ENCODE assay signal across 8 cellular contexts in the genomic region with DNA sequence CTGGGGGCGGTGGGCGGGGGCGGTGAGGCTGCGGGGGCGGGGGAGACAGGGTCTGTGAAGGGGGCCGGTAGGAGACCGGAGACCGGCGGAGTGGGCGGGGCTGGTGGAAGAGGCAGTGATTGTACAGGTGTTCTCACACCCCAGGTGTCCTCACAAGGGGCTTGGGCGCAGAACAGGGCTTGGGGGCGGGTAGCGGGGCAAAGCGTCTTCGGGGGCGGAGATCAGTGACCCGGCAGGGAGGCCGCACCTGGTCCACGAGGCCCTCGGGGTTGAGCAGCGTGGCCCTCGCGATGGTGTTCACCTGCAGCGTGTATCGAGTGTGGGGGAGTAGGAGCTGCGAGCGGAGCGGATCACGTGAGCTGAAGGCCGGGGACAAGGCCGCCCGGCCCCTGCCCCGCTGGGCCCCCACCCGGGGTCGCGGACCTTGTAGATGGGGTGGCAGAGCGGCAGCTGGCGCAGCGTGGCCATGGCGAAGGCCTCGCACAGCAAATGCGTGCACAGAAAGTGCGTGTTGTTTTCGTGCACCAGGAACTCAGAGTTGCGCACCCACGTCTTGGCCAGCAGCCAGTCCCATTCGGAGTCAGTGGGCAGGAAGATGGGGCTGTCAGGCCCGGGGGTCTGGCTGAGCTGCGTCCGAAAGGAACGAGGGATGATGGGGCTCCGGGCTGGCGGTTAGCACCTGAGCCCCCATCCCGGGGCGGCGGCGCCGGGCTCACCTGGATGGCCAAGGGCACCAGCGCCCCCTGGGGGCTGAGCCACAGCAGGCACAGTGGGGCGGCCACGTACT. TPM values are rescaled to one million over a fixed set of nuclear protein-coding genes. Genes with fewer than 3 reads are reported as not detected.
DNase-seq lines count a peak whose midpoint lies in the region; ATAC-seq and TF ChIP-seq lines count a peak whose summit lies in the region.

No MANE protein-coding gene starts in this region.

- H3K9me3 ChIP-seq in ascending aorta = no peaks in the 10 kb centered on the region
- no peaks in the 10 kb centered on the region for H3K9me3 ChIP-seq in iPS-18a (ENCODE audit: control insufficient read depth, low read depth, low read length)

- H3K36me3 ChIP-seq in ascending aorta = no peaks in the 10 kb centered on the region
- H3K36me3 ChIP-seq in iPS-18a (ENCODE audit: control insufficient read depth, low read depth, low read length) = no peaks in the 10 kb centered on the region

- no peak overlapping the region for H3K27ac ChIP-seq in ascending aorta
- no peak overlapping the region for H3K27ac ChIP-seq in iPS-18a (ENCODE audit: low read length)

- peak; percentile 71 for DNase-seq in AG20443 (ENCODE audit: low spot score)
- no peak for DNase-seq in HFF-Myc (ENCODE audit: extremely low read depth, low read depth)
- DNase-seq in T follicular helper cell (ENCODE audit: low read depth) = peak; percentile 77
- DNase-seq in ascending aorta (ENCODE audit: low spot score in 2 of 2) = peak in 1 of 2 donors; percentile 74
- peak in 3 of 4 experiments; percentile 59 to 74 (median 61) for DNase-seq in stimulated activated CD4-positive, alpha-beta T cell treated with anti-CD3 and anti-CD28 coated beads, Interleukin-1b, Interleukin-23, amount 100 ng/mL, for 24 hours (ENCODE audit: low read depth in 4 of 4, low spot score in 1 of 4)

- H3K4me3 ChIP-seq in HFF-Myc (replicated peaks; ENCODE audit: low read depth, low read length) = no peak overlapping the region
- peak overlapping the region; percentile 1 to 9 for H3K4me3 ChIP-seq in ascending aorta
- H3K4me3 ChIP-seq in iPS-18a (ENCODE audit: low read length) = peak overlapping the region; percentile 69

- H3K27me3 ChIP-seq in ascending aorta (peaks cover 7% of the 10 kb centered on the region), iPS-18a (ENCODE audit: control insufficient read depth, insufficient read depth, low read length) (peaks cover 57% of the 10 kb centered on the region)

- ATAC-seq in GM21529 (IDR thresholded peaks at IDR 0.05; ENCODE audit: unreplicated experiment) (no peak), HG03378 (IDR thresholded peaks at IDR 0.05; ENCODE audit: unreplicated experiment) (no peak)

- H3K9ac ChIP-seq in iPS-18a (ENCODE audit: low read length) = no peak overlapping the region

- TF ChIP-seq CTCF in HFF-Myc (IDR thresholded peaks at IDR 0.05; ENCODE audit: low read depth, low read length, missing control alignments) = peak; percentile 79
- peak; percentile 48 to 74 (median 59) for TF ChIP-seq CTCF in ascending aorta (IDR thresholded peaks at IDR 0.05)

- intact Hi-C loops in ascending aorta (cut with DNase I) = no loop called here

- peaks cover 0 to 6% of the 10 kb centered on the region in 2 donors for H3K4me1 ChIP-seq in ascending aorta
- H3K4me1 ChIP-seq in iPS-18a (ENCODE audit: control insufficient read depth, low read depth, low read length) = no peaks in the 10 kb centered on the region

RNA-seq across cellular contexts. Expression of a gene that starts 8.5 kb away (rescaled TPM):
- not detected for total RNA-seq in ascending aorta

RNA-seq across cellular contexts. Expression of a gene that starts 14.0 kb away (rescaled TPM):
- not detected for total RNA-seq in ascending aorta

RNA-seq across cellular contexts. Expression of a gene that starts 22.3 kb away (rescaled TPM):
- total RNA-seq in ascending aorta = not detected

RNA-seq across cellular contexts. Expression of a gene that starts 42.3 kb away (rescaled TPM):
- 178 TPM for total RNA-seq in ascending aorta

RNA-seq across cellular contexts. Expression of a gene that starts 52.9 kb away (rescaled TPM):
- 28.3 TPM for total RNA-seq in ascending aorta
